11 cellular contexts compared by ENCODE assay signal in the genomic region with DNA sequence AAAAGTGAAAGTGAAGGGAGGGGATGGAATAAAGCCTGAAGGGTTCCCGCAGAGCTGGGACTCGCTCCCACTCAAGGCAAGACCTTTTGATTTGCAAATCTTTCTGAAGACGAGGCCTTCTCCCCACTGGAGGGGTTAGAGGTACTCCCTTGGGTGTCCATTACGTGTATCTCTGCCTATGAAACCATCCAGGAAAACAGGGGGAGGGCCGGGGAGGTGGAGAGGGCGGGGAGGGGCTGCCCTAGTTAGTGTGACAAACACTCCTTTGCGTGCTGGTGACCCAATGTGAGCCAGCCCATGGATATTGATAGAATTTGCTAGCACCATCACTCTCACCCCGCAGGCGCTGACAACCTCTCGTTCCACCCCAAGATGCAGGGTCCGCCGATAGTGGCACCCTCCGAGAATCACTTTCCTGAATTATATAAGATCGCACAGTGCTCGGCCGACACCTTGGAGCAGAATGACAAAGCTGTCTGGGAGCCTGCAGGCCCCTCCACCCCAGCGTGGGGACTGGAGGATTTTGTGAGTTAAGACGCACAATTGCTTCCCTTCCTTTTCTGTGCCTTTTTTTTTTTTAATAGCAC.
A peak's percentile ranks its signal among the peaks of the same experiment; 100 is the strongest.
DNase-seq lines count a peak whose midpoint lies in the region; ATAC-seq and TF ChIP-seq lines count a peak whose summit lies in the region.
"Had no signal": no experiment of that assay in that cellular context is flagged by ENCODE, and none has a peak within 500 bp of the region (broad histone marks: within the 10 kb centered on the region; RNA-seq: fewer than 3 reads in every experiment).

No MANE protein-coding gene starts in this region.

- no peak overlapping the region for H3K27ac Mint-ChIP-seq in activated B cell treated with CpG ODN at 0.5 μM for 24 hours
- no peak overlapping the region for H3K27ac Mint-ChIP-seq in endothelial cell (ENCODE audit: unreplicated experiment)

- no peaks in the 10 kb centered on the region for H3K9me3 ChIP-seq in skeletal muscle satellite cell (replicated peaks; ENCODE audit: low read length)

- CTCF ChIA-PET in activated B cell treated with CpG ODN at 0.5 μM for 24 hours (lab: Charles Lee) = no interaction called here

- H3K36me3 Mint-ChIP-seq in activated B cell treated with CpG ODN at 0.5 μM for 24 hours (ENCODE audit: low read depth) = no peaks in the 10 kb centered on the region
- H3K36me3 Mint-ChIP-seq in endothelial cell (ENCODE audit: low read depth, unreplicated experiment) = peaks cover 5% of the 10 kb centered on the region

- intact Hi-C loops in activated B cell treated with CpG ODN at 0.5 μM for 24 hours (cut with micrococcal nuclease) = no loop called here
- intact Hi-C loops in left ventricle myocardium superior (cut with micrococcal nuclease) = no loop called here

- H3K9me3 Mint-ChIP-seq in activated B cell treated with CpG ODN at 0.5 μM for 24 hours = no peaks in the 10 kb centered on the region
- no peaks in the 10 kb centered on the region for H3K9me3 Mint-ChIP-seq in endothelial cell (ENCODE audit: unreplicated experiment)

- H3K27me3 ChIP-seq in skeletal muscle satellite cell (ENCODE audit: control insufficient read depth, insufficient read depth, low read length) = peaks cover 3% of the 10 kb centered on the region

- H3K27me3 Mint-ChIP-seq in activated B cell treated with CpG ODN at 0.5 μM for 24 hours (peaks cover 29% of the 10 kb centered on the region), endothelial cell (ENCODE audit: unreplicated experiment) (peaks cover 5% of the 10 kb centered on the region)

- H3K4me1 Mint-ChIP-seq in activated B cell treated with CpG ODN at 0.5 μM for 24 hours (peaks cover 17% of the 10 kb centered on the region), endothelial cell (ENCODE audit: unreplicated experiment) (peaks cover 14% of the 10 kb centered on the region)

- H3K36me3 ChIP-seq in skeletal muscle satellite cell (ENCODE audit: insufficient read depth, low read length) = no peaks in the 10 kb centered on the region

- POLR2A ChIA-PET in activated B cell treated with CpG ODN at 0.5 μM for 24 hours (lab: Charles Lee) = no interaction called here

- no peak for ATAC-seq in activated B cell treated with CpG ODN at 0.5 μM for 24 hours (ENCODE audit: low read depth)
- ATAC-seq in left ventricle myocardium superior = peak; percentile 51
- ATAC-seq: HCT116 had no signal

- no peak for TF ChIP-seq CTCF in GM12865 (IDR thresholded peaks at IDR 0.05; ENCODE audit: insufficient read depth, low read depth, low read length, missing control alignments)
- TF ChIP-seq CTCF in activated B cell treated with CpG ODN at 0.5 μM for 24 hours (IDR thresholded peaks at IDR 0.05) = no peak
- no peak for TF ChIP-seq CTCF in endothelial cell (IDR thresholded peaks at IDR 0.05; ENCODE audit: unreplicated experiment)

- H3K4me3 Mint-ChIP-seq in activated B cell treated with CpG ODN at 0.5 μM for 24 hours = peak overlapping the region; percentile 81
- H3K4me3 Mint-ChIP-seq in endothelial cell (ENCODE audit: unreplicated experiment) = no peak overlapping the region

- H3K4me1 ChIP-seq in skeletal muscle satellite cell (ENCODE audit: control insufficient read depth, insufficient read depth, low read length) = no peaks in the 10 kb centered on the region

- no peak overlapping the region for H3K9ac ChIP-seq in skeletal muscle satellite cell (ENCODE audit: low read depth, low read length)

- DNase-seq in GM12865 (ENCODE audit: low read depth) = no peak
- no peak for DNase-seq in activated B cell treated with CpG ODN at 0.5 μM for 24 hours
- no peak for DNase-seq in left ventricle myocardium superior
- DNase-seq in NCI-H748 (lab: John Stamatoyannopoulos, UW; ENCODE audit: unreplicated experiment) = no peak
- DNase-seq in NCI-H1048 (lab: John Stamatoyannopoulos, UW) = no peak
- no peak for DNase-seq in endothelial cell (ENCODE audit: low spot score)
- no peak for DNase-seq in SKM-1 (lab: John Stamatoyannopoulos, UW; ENCODE audit: unreplicated experiment)
- DNase-seq: amygdala had no signal

- peak overlapping the region; percentile 12; the same call in 1 of the 2 replicates for H3K4me3 ChIP-seq in GM12865 (ENCODE audit: low read depth, low read length)
- H3K4me3 ChIP-seq in skeletal muscle satellite cell (ENCODE audit: low read length) = peak overlapping the region; percentile 36
- H3K4me3 ChIP-seq: lung had no signal

- H3K4me2 ChIP-seq in skeletal muscle satellite cell (ENCODE audit: low read length) = peak overlapping the region; percentile 63
